In genomic region chr20:62900692-62901584, GRCh38 we compare ENCODE assay signal across 1 cellular context.
TF ChIP-seq lines count a peak whose summit lies in the region.

No MANE protein-coding gene starts in this region.

TF ChIP-seq in IMR-90, 13 proteins besides CTCF, POLR2A, EP300 and RAD21:
- no peak for TF ChIP-seq BHLHE40 (IDR thresholded peaks at IDR 0.05; ENCODE audit: low read depth, low read length)
- no peak for TF ChIP-seq NFE2L2 (IDR thresholded peaks at IDR 0.05; ENCODE audit: low read depth, low read length)
- no peak for TF ChIP-seq USF2 (IDR thresholded peaks at IDR 0.05; ENCODE audit: low read depth, low read length)
- TF ChIP-seq ELK1 (IDR thresholded peaks at IDR 0.05; ENCODE audit: borderline replicate concordance, low read depth, low read length): no peak
- no peak for TF ChIP-seq MAZ (IDR thresholded peaks at IDR 0.05; ENCODE audit: borderline replicate concordance, low read depth, low read length)
- TF ChIP-seq RFX5 (IDR thresholded peaks at IDR 0.05; ENCODE audit: low read depth, low read length): no peak
- TF ChIP-seq CHD1 (IDR thresholded peaks at IDR 0.05; ENCODE audit: low read depth, low read length): no peak
- no peak for TF ChIP-seq CEBPB (IDR thresholded peaks at IDR 0.05; ENCODE audit: low read depth, low read length)
- TF ChIP-seq FOS (IDR thresholded peaks at IDR 0.05; ENCODE audit: low read depth, low read length): no peak
